8 cellular contexts compared by ENCODE assay signal in genomic region chr21:46097826-46098286, GRCh38. TPM values are rescaled to one million over a fixed set of nuclear protein-coding genes. Genes with fewer than 3 reads are reported as not detected.
DNase-seq lines count a peak whose midpoint lies in the region; ATAC-seq, FAIRE-seq and TF ChIP-seq lines count a peak whose summit lies in the region.

Gene COL6A2, plus strand, starts transcription at chr21:46098112.

- peak; percentile 5 to 39; a peak in 1 of 5 replicates for TF ChIP-seq RAD21 in A549 (conservative IDR thresholded peaks at IDR 0.05 in 1 of 2, IDR thresholded peaks at IDR 0.05 in 1 of 2)

- peaks cover 6% of the 10 kb centered on the region; the same call in 1 of the 3 replicates for H3K9me3 ChIP-seq in A549

- ATAC-seq in A549 = peak; percentile 85 to 96

- TF ChIP-seq POLR2A in A549 (IDR thresholded peaks at IDR 0.05; ENCODE audit: low read length) = no peak

- peak within 1 kb of the TSS; percentile 95 for H3K4me2 ChIP-seq in A549

- peak within 1 kb of the TSS; percentile 93 for H3K4me3 Mint-ChIP-seq in HFFc6

- TF ChIP-seq EP300 in A549 (IDR thresholded peaks at IDR 0.05) = no peak

- CTCF ChIA-PET in A549 (lab: Yijun Ruan, JAX) = interaction anchor here (0.8 to 2.6 kb wide), 4 partner anchors 56 to 127 kb away, joined by 3 to 19 read pairs (median 4); no protein-coding TSS in a partner anchor

- peak within 1 kb of the TSS; percentile 72 to 90 for H3K27ac ChIP-seq in A549
- peak within 1 kb of the TSS in 7 of 59 donors; percentile 5 to 46 (median 36) for H3K27ac ChIP-seq in dorsolateral prefrontal cortex

- no peak for TF ChIP-seq CTCF in A549 (IDR thresholded peaks at IDR 0.05)
- peak; percentile 71 for TF ChIP-seq CTCF in HFFc6 (IDR thresholded peaks at IDR 0.05)
- peak in 5 of 56 donors; percentile 12 to 48 (median 14) for TF ChIP-seq CTCF in dorsolateral prefrontal cortex (IDR thresholded peaks at IDR 0.05 in 54 of 56, conservative IDR thresholded peaks at IDR 0.05 in 2 of 56; ENCODE audit: low read depth in 1 of 56, partially characterized antibody in 56 of 56)

- intact Hi-C loops in dorsolateral prefrontal cortex (cut with DNase I) = no loop called here

- peaks cover 20% of the 10 kb centered on the region for H3K9me3 Mint-ChIP-seq in HFFc6

- peaks cover 1% of the 10 kb centered on the region; the same call in 1 of the 2 replicates for H3K27me3 Mint-ChIP-seq in HFFc6 (ENCODE audit: insufficient read depth)

- H3K4me3 ChIP-seq in A549 (peak within 1 kb of the TSS; percentile 67), dorsolateral prefrontal cortex (peak within 1 kb of the TSS in 55 of 59 donors; percentile 5 to 63 (median 39))

- peak within 1 kb of the TSS; percentile 70 for H3K27ac Mint-ChIP-seq in HFFc6

- no CpG with 5 or more reads among the region's 58 CpGs for WGBS in A549 (ENCODE audit: missing lambda C conversion rate)

- no peaks in the 10 kb centered on the region for H3K4me1 ChIP-seq in A549

- H3K4me1 Mint-ChIP-seq in HFFc6 (ENCODE audit: low read depth) = peaks cover 39% of the 10 kb centered on the region

- POLR2A ChIA-PET in A549 (lab: Yijun Ruan, JAX) = no interaction called here

- peaks cover 0 to 69% (median 45%) of the 10 kb centered on the region in 45 donors for H3K27me3 ChIP-seq in dorsolateral prefrontal cortex

- no peak for FAIRE-seq in A549 (lab: Jason Lieb, UNC)
- FAIRE-seq in RCC 7860 (lab: Jason Lieb, UNC) = no peak

- DNase-seq in A549 (ENCODE audit: low read depth in 1 of 2, low spot score in 1 of 2) = peak; percentile 10 to 53
- DNase-seq in HFFc6 = no peak
- DNase-seq in activated CD4-positive, alpha-beta T cell treated with anti-CD3 and anti-CD28 coated beads, Interleukin-2, amount 50 U/mL, for 4 hours = peak; percentile 37 to 39
- DNase-seq in dorsolateral prefrontal cortex = peak in 4 of 10 donors; percentile 2 to 17 (median 12)
- peak in 1 of 2 donors; percentile 10 for DNase-seq in lung microvascular endothelial cell (ENCODE audit: low read depth in 2 of 2)
- DNase-seq in stimulated activated CD8-positive, alpha-beta memory T cell treated with anti-CD3 and anti-CD28 coated beads, Interleukin-12 subunit alpha, Interleukin-12 subunit beta, amount 100 ng/mL, for 4 hours (ENCODE audit: low read depth) = peak; percentile 38
- no peak for DNase-seq in NCI-H1694 (lab: John Stamatoyannopoulos, UW)
- DNase-seq in RCC 7860 (ENCODE audit: low spot score) = no peak

- peaks cover 26% of the 10 kb centered on the region for H3K36me3 Mint-ChIP-seq in HFFc6 (ENCODE audit: low read depth)

TF ChIP-seq in A549, 52 proteins besides CTCF, POLR2A, EP300 and RAD21:
- TF ChIP-seq PHF8 (IDR thresholded peaks at IDR 0.05; ENCODE audit: borderline replicate concordance, low read depth) = peak; percentile 55; the same call in 1 of the 2 replicates
- peak; percentile 22; the same call in 1 of the 3 replicates for TF ChIP-seq SMC3 (IDR thresholded peaks at IDR 0.05)
- TF ChIP-seq JUN (IDR thresholded peaks at IDR 0.05) = peak in 1 of 2 experiments; percentile 34; a peak in 1 of 5 replicates
- TF ChIP-seq BHLHE40 (IDR thresholded peaks at IDR 0.05; ENCODE audit: low read depth, low read length) = no peak

RNA-seq across cellular contexts. Expression of gene COL6A2, which starts in this region (rescaled TPM):
- polyA plus RNA-seq in A549 (2011; rRNA removed) (2.3 and 2.5 TPM in 2 replicates), A549 (2017; fragmentation: RNase III; extraction: RNeasy Plus Mini Kit Qiagen cat#74134 plus additional on column Dnase treatment) (13.0 to 16.5 TPM (median 13.1 TPM) in 3 replicates)
- polyA plus RNA-seq in A549 (2012; cell fraction: cytosol; rRNA removed) = 3.6 and 5.2 TPM in 2 replicates
- 23.5 and 27.5 TPM in 2 replicates for polyA plus RNA-seq in A549 (2012; cell fraction: nucleus; rRNA removed)
- 1.3 and 2.8 TPM in 2 replicates for polyA minus RNA-seq in A549 (2011; rRNA and poly(A)+ RNA removed)
- total RNA-seq in HFFc6 (2021; fragmentation: NEBNext Ultra II Directional; extraction: Animal tissue kit (Norgen Biotek cat#: 25700)) = 100 to 1,000 TPM; 426 to 514 (median 467) TPM
- total RNA-seq in dorsolateral prefrontal cortex (10 to 100 TPM in 83 of 120 experiments, 1 to 10 TPM in 37; 4.3 to 57.2 (median 12.6) TPM), lung microvascular endothelial cell (5.4 and 33.7 TPM in 2 replicates)

Comparison
In these comparisons a context has a peak if more than half of its experiments do, and no peak if none do; other contexts are left out.
1. RNA of gene COL6A2 (total RNA-seq): 426 to 514 TPM in HFFc6; 5.4 to 33.7 TPM in lung microvascular endothelial cell and 4.3 to 57.2 TPM in dorsolateral prefrontal cortex; every median in the first group is over 4 times any median in the second.
2. DNase-seq: peak in A549 (2 of 2), activated CD4-positive, alpha-beta T cell treated with anti-CD3 and anti-CD28 coated beads, Interleukin-2, amount 50 U/mL, for 4 hours (2 of 2) and stimulated activated CD8-positive, alpha-beta memory T cell treated with anti-CD3 and anti-CD28 coated beads, Interleukin-12 subunit alpha, Interleukin-12 subunit beta, amount 100 ng/mL, for 4 hours (single experiment); none in HFFc6 (single experiment), NCI-H1694 (single experiment) and RCC 7860 (single experiment).